Comparison of ENCODE assay signal across 8 cellular contexts in genomic region chr22:36329217-36330078, GRCh38. TPM values are rescaled to one million over a fixed set of nuclear protein-coding genes. Genes with fewer than 3 reads are reported as not detected.
DNase-seq lines count a peak whose midpoint lies in the region; ATAC-seq, FAIRE-seq and TF ChIP-seq lines count a peak whose summit lies in the region.

No MANE protein-coding gene starts in this region.

- FAIRE-seq in kidney (lab: Jason Lieb, UNC), result no peak

- no peak for TF ChIP-seq CTCF in C4-2B (conservative IDR thresholded peaks at IDR 0.05)
- no peak for TF ChIP-seq CTCF in VCaP (conservative IDR thresholded peaks at IDR 0.05)
- no peak for TF ChIP-seq CTCF in breast epithelium (IDR thresholded peaks at IDR 0.05)
- TF ChIP-seq CTCF in kidney (IDR thresholded peaks at IDR 0.05; ENCODE audit: borderline replicate concordance, extremely low read depth, insufficient read depth), result no peak

- peak; percentile 99 for DNase-seq in LHCN-M2 (ENCODE audit: low read depth)
- peak; percentile 81 to 97 for DNase-seq in breast epithelium (ENCODE audit: low spot score in 2 of 2)
- peak; percentile 92 for DNase-seq in kidney
- DNase-seq in stimulated activated CD4-positive, alpha-beta T cell treated with anti-CD3 and anti-CD28 coated beads, Interleukin-2, amount 100 ng/mL, for 24 hours, result peak; percentile 83 to 85
- no peak for DNase-seq in germinal center (ENCODE audit: low spot score)

- H3K9ac ChIP-seq in kidney (ENCODE audit: low read length in 2 of 2), result peak overlapping the region; percentile 56 to 85

- H3K27me3 ChIP-seq in breast epithelium, result no peaks in the 10 kb centered on the region

- ATAC-seq in HG03039 (IDR thresholded peaks at IDR 0.05; ENCODE audit: unreplicated experiment), result no peak

- peak; percentile 13 for TF ChIP-seq POLR2A in breast epithelium (IDR thresholded peaks at IDR 0.05)

- H3K4me3 ChIP-seq in breast epithelium (peak overlapping the region in 2 of 3 donors; percentile 20 to 44), kidney (ENCODE audit: low read length in 2 of 2) (peak overlapping the region in 1 of 2 donors; percentile 12)

- H3K4me1 ChIP-seq in breast epithelium (peaks cover 49 to 74% of the 10 kb centered on the region in 2 donors), kidney (ENCODE audit: control insufficient read depth in 1 of 2, insufficient read depth in 1 of 2, low read depth in 1 of 2, low read length in 2 of 2) (peaks cover 95% of the 10 kb centered on the region in 2 donors)

- intact Hi-C loops in breast epithelium (cut with DNase I; ENCODE audit: low total_unique reads), result loop anchor here (10.0 kb wide), 1 partner anchor 45 kb away; no protein-coding TSS in a partner anchor
- intact Hi-C loops in kidney (cut with DNase I), result no loop called here

- H3K36me3 ChIP-seq in breast epithelium, result no peaks in the 10 kb centered on the region
- H3K36me3 ChIP-seq in kidney (ENCODE audit: control insufficient read depth in 1 of 2, insufficient read depth in 2 of 2, low read length in 2 of 2), result peaks cover 12 to 46% of the 10 kb centered on the region in 2 donors

- no peaks in the 10 kb centered on the region for H3K9me3 ChIP-seq in breast epithelium
- no peaks in the 10 kb centered on the region for H3K9me3 ChIP-seq in kidney (ENCODE audit: control insufficient read depth in 1 of 2, low read length in 2 of 2)

- H3K27ac ChIP-seq in C4-2B (peak overlapping the region; percentile 96), VCaP (peak overlapping the region; percentile 83), breast epithelium (peak overlapping the region; percentile 96 to 97), kidney (ENCODE audit: low read depth in 2 of 2, low read length in 2 of 2) (peak overlapping the region; percentile 95 to 97)

RNA-seq across cellular contexts. Expression of gene MYH9, which starts 58.3 kb away (rescaled TPM):
- total RNA-seq in LHCN-M2 (2014; rRNA removed), result 481 and 492 TPM in 2 replicates
- polyA plus RNA-seq in LHCN-M2 (2012), result 762 TPM
- 100 to 1,000 TPM; 169 to 392 (median 268) TPM for total RNA-seq in breast epithelium
- 655 TPM for total RNA-seq in kidney
- polyA plus RNA-seq in kidney (ENCODE audit: insufficient read depth, low read depth, low replicate concordance), result 85.2 TPM
